In genomic region chr16:28534542-28535373, GRCh38 we compare ENCODE assay signal across 8 cellular contexts. TPM values are rescaled to one million over a fixed set of nuclear protein-coding genes. Genes with fewer than 3 reads are reported as not detected.
DNase-seq lines count a peak whose midpoint lies in the region; ATAC-seq and TF ChIP-seq lines count a peak whose summit lies in the region.
"Had no signal": no experiment of that assay in that cellular context is flagged by ENCODE, and none has a peak within 500 bp of the region (broad histone marks: within the 10 kb centered on the region; RNA-seq: fewer than 3 reads in every experiment).

No MANE protein-coding gene starts in this region.

- no peak for DNase-seq in stimulated activated naive CD8-positive, alpha-beta T cell treated with anti-CD3 and anti-CD28 coated beads, Interleukin-15, amount 100 ng/mL, for 72 hours
- DNase-seq in fibroblast of the conjunctiva (ENCODE audit: low read depth) (peak; percentile 51), vagina (ENCODE audit: extremely low spot score in 2 of 2) (no peak), NCI-H128 (lab: John Stamatoyannopoulos, UW; ENCODE audit: unreplicated experiment) (no peak), globus pallidus (ENCODE audit: low spot score) (no peak)
- DNase-seq: effector CD8-positive, alpha-beta T cell had no signal

- peaks cover 0 to 4% of the 10 kb centered on the region in 2 donors for H3K36me3 ChIP-seq in vagina

- no peak overlapping the region for H3K4me3 ChIP-seq in vagina

- H3K4me1 Mint-ChIP-seq in stimulated activated naive CD8-positive, alpha-beta T cell treated with anti-CD3 and anti-CD28 coated beads, Interleukin-15, Interleukin-2, amounts not matched to agents 100 ng/mL and 50 ng/mL, for 24 hours (ENCODE audit: low read depth) = peaks cover 22% of the 10 kb centered on the region
- H3K4me1 Mint-ChIP-seq in stimulated activated naive CD8-positive, alpha-beta T cell treated with anti-CD3 and anti-CD28 coated beads, Interleukin-15, amount 100 ng/mL, for 72 hours = peaks cover 17% of the 10 kb centered on the region

- no peaks in the 10 kb centered on the region for H3K9me3 ChIP-seq in vagina

- intact Hi-C loops in vagina (cut with DNase I) = loop anchor here (5.0 kb wide), 1 partner anchor 42 kb away; the partner anchor contains the start of genes APOBR and CLN3

- H3K27ac ChIP-seq in vagina = peak overlapping the region; percentile 40

- no peak for TF ChIP-seq CTCF in vagina (IDR thresholded peaks at IDR 0.05)

- H3K9me3 Mint-ChIP-seq in stimulated activated naive CD8-positive, alpha-beta T cell treated with anti-CD3 and anti-CD28 coated beads, Interleukin-15, Interleukin-2, amounts not matched to agents 100 ng/mL and 50 ng/mL, for 24 hours = no peaks in the 10 kb centered on the region
- no peaks in the 10 kb centered on the region for H3K9me3 Mint-ChIP-seq in stimulated activated naive CD8-positive, alpha-beta T cell treated with anti-CD3 and anti-CD28 coated beads, Interleukin-15, amount 100 ng/mL, for 72 hours

- peak in 1 of 2 donors; percentile 10 for TF ChIP-seq POLR2A in vagina (IDR thresholded peaks at IDR 0.05)

- H3K36me3 Mint-ChIP-seq in stimulated activated naive CD8-positive, alpha-beta T cell treated with anti-CD3 and anti-CD28 coated beads, Interleukin-15, Interleukin-2, amounts not matched to agents 100 ng/mL and 50 ng/mL, for 24 hours (ENCODE audit: low read depth) = no peaks in the 10 kb centered on the region

- no peak for ATAC-seq in stimulated activated naive CD8-positive, alpha-beta T cell treated with anti-CD3 and anti-CD28 coated beads, Interleukin-15, amount 100 ng/mL, for 72 hours

- no peaks in the 10 kb centered on the region for H3K27me3 ChIP-seq in vagina

- no peak overlapping the region for H3K4me3 Mint-ChIP-seq in stimulated activated naive CD8-positive, alpha-beta T cell treated with anti-CD3 and anti-CD28 coated beads, Interleukin-15, Interleukin-2, amounts not matched to agents 100 ng/mL and 50 ng/mL, for 24 hours
- no peak overlapping the region for H3K4me3 Mint-ChIP-seq in stimulated activated naive CD8-positive, alpha-beta T cell treated with anti-CD3 and anti-CD28 coated beads, Interleukin-15, amount 100 ng/mL, for 72 hours

- peak overlapping the region; percentile 7 for H3K27ac Mint-ChIP-seq in stimulated activated naive CD8-positive, alpha-beta T cell treated with anti-CD3 and anti-CD28 coated beads, Interleukin-15, Interleukin-2, amounts not matched to agents 100 ng/mL and 50 ng/mL, for 24 hours
- peak overlapping the region in 1 of 2 donors; percentile 13 for H3K27ac Mint-ChIP-seq in stimulated activated naive CD8-positive, alpha-beta T cell treated with anti-CD3 and anti-CD28 coated beads, Interleukin-15, amount 100 ng/mL, for 72 hours

- no peaks in the 10 kb centered on the region for H3K27me3 Mint-ChIP-seq in stimulated activated naive CD8-positive, alpha-beta T cell treated with anti-CD3 and anti-CD28 coated beads, Interleukin-15, Interleukin-2, amounts not matched to agents 100 ng/mL and 50 ng/mL, for 24 hours
- H3K27me3 Mint-ChIP-seq in stimulated activated naive CD8-positive, alpha-beta T cell treated with anti-CD3 and anti-CD28 coated beads, Interleukin-15, amount 100 ng/mL, for 72 hours = no peaks in the 10 kb centered on the region

- H3K4me1 ChIP-seq in vagina = peaks cover 32% of the 10 kb centered on the region

RNA-seq across cellular contexts. Expression of gene NUPR1, which starts 4.0 kb away (rescaled TPM):
- 62.1 TPM for total RNA-seq in vagina
- total RNA-seq: T-helper 2 cell treated with Interferon-gamma antibody and Interleukin-4, amounts not matched to agents 100 ng/mL and 5 ng/mL, for 36 hours had no signal

RNA-seq across cellular contexts. Expression of gene SGF29, which starts 19.0 kb away (rescaled TPM):
- 16.5 TPM for total RNA-seq in vagina

RNA-seq across cellular contexts. Expression of gene IL27, which starts 28.1 kb away (rescaled TPM):
- total RNA-seq in vagina = not detected
- total RNA-seq: T-helper 2 cell treated with Interferon-gamma antibody and Interleukin-4, amounts not matched to agents 100 ng/mL and 5 ng/mL, for 36 hours had no signal

RNA-seq across cellular contexts. Expression of gene APOBR, which starts 40.3 kb away (rescaled TPM):
- total RNA-seq in vagina = 2.5 TPM

RNA-seq across cellular contexts. Expression of gene CLN3, which starts 42.9 kb away (rescaled TPM):
- 22.8 TPM for total RNA-seq in vagina
